ENCODE assay signal across 15 cellular contexts in genomic region chr1:204894606-204895005, GRCh38. TPM values are rescaled to one million over a fixed set of nuclear protein-coding genes. Genes with fewer than 3 reads are reported as not detected.
"Had no signal": no experiment of that assay in that cellular context is flagged by ENCODE, and none has a peak within 500 bp of the region (broad histone marks: within the 10 kb centered on the region; RNA-seq: fewer than 3 reads in every experiment).

No MANE protein-coding gene starts in this region.

- DNase-seq: activated CD4-positive, alpha-beta T cell treated with anti-CD3 and anti-CD28 coated beads for 1 hour; activated CD4-positive, alpha-beta T cell treated with anti-CD3 and anti-CD28 coated beads, Interleukin-2, amount 50 U/mL, for 1 hour; activated T-cell treated with anti-CD3 and anti-CD28 coated beads, Interleukin-2, amount 50 U/mL, for 1 hour; effector CD4-positive, alpha-beta T cell; erythroblast; hippocampal formation; kidney glomerular epithelial cell; left ventricle myocardium superior; stimulated activated CD4-positive, alpha-beta T cell treated with anti-CD3 and anti-CD28 coated beads, Interleukin-4, amount 100 ng/mL, for 24 hours; stimulated activated naive CD8-positive, alpha-beta T cell treated with anti-CD3 and anti-CD28 coated beads, Interleukin-15, Interleukin-2, amounts not matched to agents 100 U/mL and 50 U/mL, for 24 hours; T-cell; upper lobe of right lung had no signal

- H3K27ac ChIP-seq: cardiac muscle cell, thyroid gland, upper lobe of right lung had no signal

- H3K4me3 ChIP-seq: cardiac muscle cell, thyroid gland, upper lobe of right lung had no signal

RNA-seq across cellular contexts. Expression of gene NFASC, which starts 23.9 kb away (rescaled TPM):
- total RNA-seq: osteocyte had no signal
- polyA plus RNA-seq: cardiac muscle cell had no signal
